Comparison of ENCODE assay signal across 17 cellular contexts in the genomic region with DNA sequence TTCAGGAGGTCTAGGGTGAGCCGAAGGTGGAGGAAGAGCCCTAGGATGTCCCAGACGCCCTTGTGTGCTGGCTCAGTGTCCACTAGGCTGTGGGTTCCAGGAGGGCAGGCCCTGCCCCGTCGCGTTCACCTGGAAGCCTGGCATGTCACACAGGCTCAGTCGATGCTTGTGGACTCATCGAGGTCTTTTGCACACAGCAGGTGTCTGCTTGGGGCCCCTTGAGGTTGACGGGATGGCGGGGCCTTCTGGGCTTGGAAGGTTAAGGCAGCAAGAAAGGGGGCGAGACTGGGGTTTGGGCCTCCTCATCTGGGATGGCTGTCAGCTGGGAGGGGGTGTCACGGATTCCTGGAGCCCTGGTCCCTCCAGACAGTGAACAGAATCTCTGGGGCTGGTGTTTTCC. TPM values are rescaled to one million over a fixed set of nuclear protein-coding genes. Genes with fewer than 3 reads are reported as not detected.
DNase-seq lines count a peak whose midpoint lies in the region; ATAC-seq and TF ChIP-seq lines count a peak whose summit lies in the region.
"Had no signal": no experiment of that assay in that cellular context is flagged by ENCODE, and none has a peak within 500 bp of the region (broad histone marks: within the 10 kb centered on the region; RNA-seq: fewer than 3 reads in every experiment).

No MANE protein-coding gene starts in this region.

- no peak overlapping the region for H3K27ac Mint-ChIP-seq in WTC11

- H3K9me3 ChIP-seq in left ventricle myocardium inferior (replicated peaks) (no peaks in the 10 kb centered on the region), mononuclear cell (ENCODE audit: low read depth, low read length) (no peaks in the 10 kb centered on the region), uterus (no peaks in the 10 kb centered on the region)
- H3K9me3 ChIP-seq: heart right ventricle, thoracic aorta had no signal

- intact Hi-C loops in left ventricle myocardium superior (cut with micrococcal nuclease) = no loop called here
- intact Hi-C loops in left ventricle myocardium inferior (cut with micrococcal nuclease) = no loop called here
- intact Hi-C loops in uterus (cut with DNase I; ENCODE audit: low total_unique reads) = no loop called here

- H3K27me3 ChIP-seq in left ventricle myocardium inferior (ENCODE audit: low read depth) = peaks cover 51% of the 10 kb centered on the region
- no peaks in the 10 kb centered on the region for H3K27me3 ChIP-seq in mononuclear cell (ENCODE audit: insufficient read depth, low read length)
- H3K27me3 ChIP-seq in uterus = no peaks in the 10 kb centered on the region

- peaks cover 17% of the 10 kb centered on the region for H3K4me1 Mint-ChIP-seq in WTC11

- CTCF ChIA-PET in WTC11 (lab: Charles Lee) = interaction anchor here (0.7 to 4.0 kb wide), 3 partner anchors 12 to 214 kb away, joined by 3 to 20 read pairs (median 4); no protein-coding TSS in a partner anchor

- H3K27ac ChIP-seq in left ventricle myocardium inferior (replicated peaks) (no peak overlapping the region), uterus (no peak overlapping the region)
- H3K27ac ChIP-seq: thoracic aorta had no signal

- no peaks in the 10 kb centered on the region for H3K36me3 Mint-ChIP-seq in WTC11

- no peak for TF ChIP-seq POLR2A in uterus (IDR thresholded peaks at IDR 0.05)

- DNase-seq in left ventricle myocardium superior = peak; percentile 12
- DNase-seq in left ventricle myocardium inferior = no peak
- DNase-seq in WTC11 (ENCODE audit: low spot score) = no peak
- no peak for DNase-seq in uterus
- DNase-seq: activated effector memory CD4-positive, alpha-beta T cell treated with Interleukin-2 at 50 U/mL for 16 hours; COR-L47; heart right ventricle; Karpas-422; NCI-H187 treated with DMSO at 0.1 percent for 48 hours; NCI-H748 treated with DMSO at 0.1 percent for 48 hours had no signal

- H3K4me1 ChIP-seq in left ventricle myocardium inferior (peaks cover 12% of the 10 kb centered on the region), mononuclear cell (ENCODE audit: insufficient read depth, low read length) (peaks cover 72% of the 10 kb centered on the region), uterus (no peaks in the 10 kb centered on the region)

- H3K36me3 ChIP-seq in left ventricle myocardium inferior (no peaks in the 10 kb centered on the region), uterus (no peaks in the 10 kb centered on the region)
- H3K36me3 ChIP-seq: heart right ventricle, thoracic aorta had no signal

- no peaks in the 10 kb centered on the region for H3K27me3 Mint-ChIP-seq in WTC11 (ENCODE audit: low read depth)

- no peak overlapping the region for H3K4me3 Mint-ChIP-seq in WTC11

- POLR2A ChIA-PET in WTC11 (lab: Charles Lee) = no interaction called here

- no peaks in the 10 kb centered on the region for H3K9me3 Mint-ChIP-seq in WTC11

- ATAC-seq in left ventricle myocardium superior (no peak), WTC11 (no peak), GM18517 (IDR thresholded peaks at IDR 0.05; ENCODE audit: unreplicated experiment) (no peak), HG02840 (IDR thresholded peaks at IDR 0.05; ENCODE audit: low FRiP score, unreplicated experiment) (no peak)
- ATAC-seq: activated CD4-positive, CD25-positive, alpha-beta regulatory T cell treated with anti-CD3 and anti-CD28 coated beads, Interleukin-2, amount 50 U/mL, for 24 hours had no signal

- H3K4me3 ChIP-seq in left ventricle myocardium inferior (no peak overlapping the region), mononuclear cell (ENCODE audit: low read length) (peak overlapping the region; percentile 81), uterus (no peak overlapping the region)
- H3K4me3 ChIP-seq: GM12878, thoracic aorta had no signal

- TF ChIP-seq CTCF in left ventricle myocardium inferior (IDR thresholded peaks at IDR 0.05; ENCODE audit: borderline replicate concordance) (no peak), WTC11 (IDR thresholded peaks at IDR 0.05) (no peak), uterus (IDR thresholded peaks at IDR 0.05) (no peak)

TF ChIP-seq in WTC11, 78 proteins besides CTCF, POLR2A, EP300 and RAD21:
- TF ChIP-seq PRRX2 (CRISPR knock-in tag; IDR thresholded peaks at IDR 0.05) (no peak), ZNF219 (CRISPR knock-in tag; IDR thresholded peaks at IDR 0.05; ENCODE audit: borderline replicate concordance) (no peak), ZNF423 (CRISPR knock-in tag; IDR thresholded peaks at IDR 0.05) (no peak), IRF2 (CRISPR knock-in tag; IDR thresholded peaks at IDR 0.05; ENCODE audit: borderline replicate concordance, low read depth) (no peak)
- TF ChIP-seq, protein P1, sequence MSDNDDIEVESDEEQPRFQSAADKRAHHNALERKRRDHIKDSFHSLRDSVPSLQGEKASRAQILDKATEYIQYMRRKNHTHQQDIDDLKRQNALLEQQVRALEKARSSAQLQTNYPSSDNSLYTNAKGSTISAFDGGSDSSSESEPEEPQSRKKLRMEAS (CRISPR knock-in tag; IDR thresholded peaks at IDR 0.05) = 0 out of 2 replicates have a peak, but pooled peaks have one; percentile 5
- TF ChIP-seq, protein P2, sequence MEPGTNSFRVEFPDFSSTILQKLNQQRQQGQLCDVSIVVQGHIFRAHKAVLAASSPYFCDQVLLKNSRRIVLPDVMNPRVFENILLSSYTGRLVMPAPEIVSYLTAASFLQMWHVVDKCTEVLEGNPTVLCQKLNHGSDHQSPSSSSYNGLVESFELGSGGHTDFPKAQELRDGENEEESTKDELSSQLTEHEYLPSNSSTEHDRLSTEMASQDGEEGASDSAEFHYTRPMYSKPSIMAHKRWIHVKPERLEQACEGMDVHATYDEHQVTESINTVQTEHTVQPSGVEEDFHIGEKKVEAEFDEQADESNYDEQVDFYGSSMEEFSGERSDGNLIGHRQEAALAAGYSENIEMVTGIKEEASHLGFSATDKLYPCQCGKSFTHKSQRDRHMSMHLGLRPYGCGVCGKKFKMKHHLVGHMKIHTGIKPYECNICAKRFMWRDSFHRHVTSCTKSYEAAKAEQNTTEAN (CRISPR knock-in tag; IDR thresholded peaks at IDR 0.05) = no peak
TF ChIP-seq in WTC11: peak in this region for 1.

RNA-seq across cellular contexts. Expression of a gene that starts 1.9 kb away (rescaled TPM):
- total RNA-seq in left ventricle myocardium superior = 48.9 TPM
- 63.8 TPM for total RNA-seq in left ventricle myocardium inferior
- 64.5 to 72.8 TPM (median 65.4 TPM) in 3 replicates for total RNA-seq in WTC11 (2021)
- 29.3 TPM for total RNA-seq in mononuclear cell
- 10 to 100 TPM in 1 of 4 donors, 1 to 10 TPM in 3; 1.5 to 23.1 (median 6.7) TPM for total RNA-seq in uterus

RNA-seq across cellular contexts. Expression of a gene that starts 48.7 kb away (rescaled TPM):
- 0.12 TPM for total RNA-seq in left ventricle myocardium superior
- total RNA-seq in left ventricle myocardium inferior = 0.16 TPM
- 14.4 to 15.2 TPM (median 14.6 TPM) in 3 replicates for total RNA-seq in WTC11 (2021)
- total RNA-seq in mononuclear cell = not detected
- under 1 TPM in 1 of 4 donors, not detected in 3; 0.21 TPM for total RNA-seq in uterus
- total RNA-seq: GM12878, pulmonary artery endothelial cell had no signal

Comparison
In these comparisons a context has a peak if more than half of its experiments do, and no peak if none do; other contexts are left out.
1. RNA of a gene that starts 48.7 kb away (total RNA-seq): 14.4 to 15.2 TPM in WTC11; 0.16 TPM in left ventricle myocardium inferior (single experiment), 0.12 TPM in left ventricle myocardium superior (single experiment), 0.21 TPM in uterus and not detected in mononuclear cell (single experiment); every median in the first group is over 10 times any median in the second.